In the genomic region with DNA sequence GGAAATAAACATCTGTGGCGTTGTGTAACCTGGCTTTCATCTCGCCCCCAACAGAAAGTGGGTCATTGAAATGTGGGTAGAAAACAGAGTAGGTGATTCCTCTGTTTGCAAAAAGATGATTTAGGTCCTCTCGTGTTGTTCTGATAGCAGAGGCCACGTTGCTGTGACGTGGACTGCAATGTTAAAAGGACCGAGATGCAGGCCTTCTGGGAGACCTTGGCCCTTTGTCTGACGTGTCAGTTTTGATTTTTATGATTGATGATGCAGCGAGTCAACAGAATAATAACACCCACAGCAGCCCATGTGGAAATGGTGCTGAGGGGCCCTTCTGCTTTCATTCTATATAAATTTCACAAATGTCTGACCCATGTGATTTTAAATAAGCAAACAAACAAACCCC, we compare ENCODE assay signal across 23 cellular contexts.
"Had no signal": no experiment of that assay in that cellular context is flagged by ENCODE, and none has a peak within 500 bp of the region (broad histone marks: within the 10 kb centered on the region; RNA-seq: fewer than 3 reads in every experiment).

No MANE protein-coding gene starts in this region.

- H3K27me3 ChIP-seq: MG63, Peyer's patch had no signal

- H3K4me2 ChIP-seq: KMS-11 had no signal

- H3K9me3 ChIP-seq: MG63, Peyer's patch had no signal

- H3K4me1 Mint-ChIP-seq: activated B cell treated with CpG ODN at 0.5 μM for 24 hours; activated CD4-positive, alpha-beta T cell treated with anti-CD3 and anti-CD28 coated beads, Interleukin-2, amount 10 ng/mL, durations not matched to agents 24 days and 14 days; activated T-helper 17 cell treated with anti-CD3 and anti-CD28 coated beads, Interleukin-2, amount 50 U/mL, for 72 hours had no signal

- ATAC-seq: activated T-cell treated with anti-CD3 and anti-CD28 coated beads, Interleukin-2, amount 50 U/mL, for 4 hours; activated T-helper 17 cell treated with anti-CD3 and anti-CD28 coated beads, Interleukin-2, amount 50 U/mL, for 72 hours had no signal

- H3K27ac ChIP-seq: KMS-11, Peyer's patch, RWPE1 had no signal

- H3K4me3 ChIP-seq: MG63, Peyer's patch had no signal

- H3K36me3 ChIP-seq: MG63, Peyer's patch had no signal

- H3K27me3 Mint-ChIP-seq: activated B cell treated with CpG ODN at 0.5 μM for 24 hours had no signal

- H3K4me3 Mint-ChIP-seq: activated B cell treated with CpG ODN at 0.5 μM for 24 hours; activated CD4-positive, alpha-beta memory T cell treated with anti-CD3 and anti-CD28 coated beads for 36 hours; activated CD4-positive, alpha-beta T cell treated with anti-CD3 and anti-CD28 coated beads, Interleukin-2, amount 10 ng/mL, durations not matched to agents 24 days and 14 days; activated naive CD4-positive, alpha-beta T cell treated with anti-CD3 and anti-CD28 coated beads for 36 hours; activated naive CD8-positive, alpha-beta T cell; activated T-cell treated with anti-CD3 and anti-CD28 coated beads, Interleukin-2, amount 50 U/mL, for 4 hours; activated T-helper 17 cell treated with anti-CD3 and anti-CD28 coated beads, Interleukin-2, amount 50 U/mL, for 72 hours; T-helper 1 cell treated with Interleukin-12 subunit alpha and Interleukin-12 subunit beta and Interleukin-4 antibody, amounts not matched to agents 30 μg/mL and 1 μg/mL, for 36 hours had no signal

- H3K9ac ChIP-seq: KMS-11 had no signal

- DNase-seq: activated B cell treated with CpG ODN at 0.5 μM for 24 hours; activated CD4-positive, alpha-beta memory T cell treated with anti-CD3 and anti-CD28 coated beads for 36 hours; activated CD4-positive, alpha-beta T cell treated with anti-CD3 and anti-CD28 coated beads for 1 hour; activated CD4-positive, alpha-beta T cell treated with anti-CD3 and anti-CD28 coated beads, Interleukin-2, amount 10 ng/mL, durations not matched to agents 24 days and 14 days; activated CD8-positive, alpha-beta memory T cell treated with anti-CD3 and anti-CD28 coated beads for 24 hours; activated gamma-delta T cell; activated naive CD4-positive, alpha-beta T cell treated with anti-CD3 and anti-CD28 coated beads for 36 hours; activated T-cell treated with anti-CD3 and anti-CD28 coated beads, Interleukin-2, amount 50 U/mL, for 4 hours; cerebellar nuclear complex; MG63; NCI-H1105; NCI-H146; NCI-H1930; NCI-H2107; NCI-H510A treated with DMSO at 0.1 percent for 48 hours; Right ventricle myocardium superior; T-helper 9 cell had no signal

- H3K36me3 Mint-ChIP-seq: activated CD4-positive, alpha-beta memory T cell treated with anti-CD3 and anti-CD28 coated beads for 36 hours; activated naive CD8-positive, alpha-beta T cell had no signal

- H3K27ac Mint-ChIP-seq: activated B cell treated with CpG ODN at 0.5 μM for 24 hours; activated CD4-positive, alpha-beta memory T cell treated with anti-CD3 and anti-CD28 coated beads for 36 hours; activated CD4-positive, alpha-beta T cell treated with anti-CD3 and anti-CD28 coated beads, Interleukin-2, amount 10 ng/mL, durations not matched to agents 24 days and 14 days; activated naive CD4-positive, alpha-beta T cell treated with anti-CD3 and anti-CD28 coated beads for 36 hours; activated naive CD8-positive, alpha-beta T cell; activated T-helper 17 cell treated with anti-CD3 and anti-CD28 coated beads, Interleukin-2, amount 50 U/mL, for 72 hours; T-helper 1 cell treated with Interleukin-12 subunit alpha and Interleukin-12 subunit beta and Interleukin-4 antibody, amounts not matched to agents 30 μg/mL and 1 μg/mL, for 36 hours had no signal
